In the genomic region with DNA sequence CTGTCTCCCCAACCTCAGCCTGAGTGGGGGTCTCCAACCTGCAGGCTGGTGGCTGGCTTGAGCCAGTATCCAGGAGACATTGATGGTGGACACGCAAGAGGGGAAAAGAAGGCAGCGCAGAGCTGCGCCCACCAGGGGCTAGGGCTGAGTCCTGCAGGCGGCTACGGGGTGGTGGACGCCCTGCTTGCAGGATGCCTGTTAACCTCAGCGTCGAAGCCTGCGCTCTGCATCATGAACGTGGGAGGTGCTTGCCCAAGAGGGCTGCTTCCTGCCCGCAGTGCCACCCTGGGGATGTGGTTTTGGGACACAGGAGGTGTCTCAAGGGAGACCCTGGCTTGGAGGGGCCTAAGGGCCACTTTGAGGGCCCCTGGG, we compare ENCODE assay signal across 27 cellular contexts. TPM values are rescaled to one million over a fixed set of nuclear protein-coding genes. Genes with fewer than 3 reads are reported as not detected.
"Had no signal": no experiment of that assay in that cellular context is flagged by ENCODE, and none has a peak within 500 bp of the region (broad histone marks: within the 10 kb centered on the region; RNA-seq: fewer than 3 reads in every experiment).

No MANE protein-coding gene starts in this region.

- H3K4me1 ChIP-seq: heart right ventricle, right atrium auricular region, tibial artery, upper lobe of left lung had no signal

- DNase-seq: cortex of kidney; dorsolateral prefrontal cortex; effector memory CD4-positive, alpha-beta T cell; heart right ventricle; hypothalamus; kidney glomerular epithelial cell; mammary epithelial cell; mucosa of descending colon; natural killer cell; nucleus accumbens; small intestine; stimulated activated CD4-positive, alpha-beta T cell treated with anti-CD3 and anti-CD28 coated beads, Interleukin-12 subunit alpha, Interleukin-12 subunit beta, amount 100 ng/mL, for 4 hours; stimulated activated naive CD4-positive, alpha-beta T cell; tibial artery had no signal

- H3K27me3 ChIP-seq: dorsolateral prefrontal cortex, heart right ventricle, ovary, right atrium auricular region, tibial artery, upper lobe of left lung had no signal

- H3K36me3 ChIP-seq: ovary had no signal

- H3K9me3 ChIP-seq: heart right ventricle, mucosa of descending colon, ovary, right atrium auricular region, tibial artery, upper lobe of left lung had no signal

- H3K4me3 ChIP-seq: dorsolateral prefrontal cortex, heart right ventricle, mucosa of descending colon, ovary, right atrium auricular region, tibial artery, upper lobe of left lung had no signal

- H3K4me3 Mint-ChIP-seq: natural killer cell, neural crest cell had no signal

- H3K27ac Mint-ChIP-seq: natural killer cell had no signal

- H3K27ac ChIP-seq: heart right ventricle, ovary, right atrium auricular region, tibial artery, upper lobe of left lung had no signal

- FAIRE-seq: endometrium, frontal cortex, islet of Langerhans, small intestine had no signal

- H3K4me1 Mint-ChIP-seq: natural killer cell had no signal

- H3K36me3 Mint-ChIP-seq: natural killer cell had no signal

- ATAC-seq: esophagus mucosa, heart right ventricle had no signal

RNA-seq across cellular contexts. Expression of gene TRPM2, which starts 25.8 kb away (rescaled TPM):
- total RNA-seq: fibroblast of lung, myocyte, neural crest cell had no signal
- polyA plus RNA-seq: fibroblast of lung had no signal

RNA-seq across cellular contexts. Expression of gene AIRE, which starts 41.9 kb away (rescaled TPM):
- total RNA-seq: esophagus mucosa, fibroblast of lung, glomerular endothelial cell, left lobe of liver, mammary epithelial cell, natural killer cell, neural crest cell, ovary, posterior vena cava, right atrium auricular region, upper lobe of left lung had no signal
- polyA plus RNA-seq: fibroblast of lung, mammary epithelial cell, ovary had no signal
